12 cellular contexts compared by ENCODE assay signal in genomic region chr15:77621847-77622211, GRCh38. TPM values are rescaled to one million over a fixed set of nuclear protein-coding genes. Genes with fewer than 3 reads are reported as not detected.
"Had no signal": no experiment of that assay in that cellular context is flagged by ENCODE, and none has a peak within 500 bp of the region (broad histone marks: within the 10 kb centered on the region; RNA-seq: fewer than 3 reads in every experiment).

No MANE protein-coding gene starts in this region.

- H3K4me1 ChIP-seq: breast epithelium, esophagus muscularis mucosa, left lung, vagina had no signal

- ATAC-seq: activated naive CD4-positive, alpha-beta T cell treated with anti-CD3 and anti-CD28 coated beads, Interleukin-2, amount 50 U/mL, for 72 hours; natural killer cell treated with Interleukin-12 subunit alpha and Interleukin-12 subunit beta and Interleukin-15 and Interleukin-18, amount 100 ng/mL, for 72 hours had no signal

- H3K27me3 ChIP-seq: breast epithelium, vagina had no signal

- H3K9me3 ChIP-seq: breast epithelium, esophagus muscularis mucosa, left lung, stomach, vagina had no signal

- H3K36me3 ChIP-seq: breast epithelium, esophagus muscularis mucosa, left lung, stomach, vagina had no signal

- H3K36me3 Mint-ChIP-seq: activated naive CD4-positive, alpha-beta T cell treated with anti-CD3 and anti-CD28 coated beads, Interleukin-2, amount 50 U/mL, for 72 hours; natural killer cell treated with Interleukin-12 subunit alpha and Interleukin-12 subunit beta and Interleukin-15 and Interleukin-18, amount 100 ng/mL, for 72 hours had no signal

- H3K4me3 ChIP-seq: breast epithelium, esophagus muscularis mucosa, left lung, stomach, vagina had no signal

- H3K9me3 Mint-ChIP-seq: activated naive CD4-positive, alpha-beta T cell treated with anti-CD3 and anti-CD28 coated beads, Interleukin-2, amount 50 U/mL, for 72 hours; natural killer cell treated with Interleukin-12 subunit alpha and Interleukin-12 subunit beta and Interleukin-15 and Interleukin-18, amount 100 ng/mL, for 72 hours; T-helper 1 cell treated with Interleukin-12 subunit alpha and Interleukin-12 subunit beta and Interleukin-4 antibody, amounts not matched to agents 30 μg/mL and 1 μg/mL, for 36 hours had no signal

- H3K27ac Mint-ChIP-seq: activated naive CD4-positive, alpha-beta T cell treated with anti-CD3 and anti-CD28 coated beads, Interleukin-2, amount 50 U/mL, for 72 hours; natural killer cell treated with Interleukin-12 subunit alpha and Interleukin-12 subunit beta and Interleukin-15 and Interleukin-18, amount 100 ng/mL, for 72 hours; T-helper 1 cell treated with Interleukin-12 subunit alpha and Interleukin-12 subunit beta and Interleukin-4 antibody, amounts not matched to agents 30 μg/mL and 1 μg/mL, for 36 hours had no signal

- H3K4me3 Mint-ChIP-seq: natural killer cell treated with Interleukin-12 subunit alpha and Interleukin-12 subunit beta and Interleukin-15 and Interleukin-18, amount 100 ng/mL, for 72 hours; T-helper 1 cell treated with Interleukin-12 subunit alpha and Interleukin-12 subunit beta and Interleukin-4 antibody, amounts not matched to agents 30 μg/mL and 1 μg/mL, for 36 hours had no signal

- H3K27ac ChIP-seq: breast epithelium, esophagus muscularis mucosa, left lung, stomach, vagina had no signal

- DNase-seq: activated CD4-positive, alpha-beta T cell treated with anti-CD3 and anti-CD28 coated beads, Interleukin-2, amount 50 U/mL, for 1 hour; anterior cingulate cortex; stimulated activated CD4-positive, alpha-beta T cell treated with anti-CD3 and anti-CD28 coated beads, Interleukin-4, amount 100 ng/mL, for 4 hours; stomach had no signal

RNA-seq across cellular contexts. Expression of gene LINGO1, which starts 10.9 kb away (rescaled TPM):
- total RNA-seq: activated naive CD4-positive, alpha-beta T cell treated with anti-CD3 and anti-CD28 coated beads, Interleukin-2, amount 50 U/mL, for 72 hours; fibroblast of villous mesenchyme; natural killer cell treated with Interleukin-12 subunit alpha and Interleukin-12 subunit beta and Interleukin-15 and Interleukin-18, amount 100 ng/mL, for 72 hours had no signal
